ENCODE assay signal across 25 cellular contexts in genomic region chr6:152229330-152229729, GRCh38.
"Had no signal": no experiment of that assay in that cellular context is flagged by ENCODE, and none has a peak within 500 bp of the region (broad histone marks: within the 10 kb centered on the region; RNA-seq: fewer than 3 reads in every experiment).

No MANE protein-coding gene starts in this region.

- DNase-seq: colonic mucosa; cortex of kidney; effector CD8-positive, alpha-beta T cell; effector memory CD8-positive, alpha-beta T cell; endodermal cell; erythroblast; esophagus squamous epithelium; foreskin fibroblast; foreskin melanocyte; gastrocnemius medialis; glutamatergic neuron; head of caudate nucleus; heart right ventricle; hippocampal formation; islet precursor cell; kidney; kidney glomerular epithelial cell; left cardiac atrium; left lung; left ventricle myocardium superior; lower lobe of right lung; mesenchymal stem cell; mucosa of descending colon had no signal

- ATAC-seq: effector memory CD8-positive, alpha-beta T cell; esophagus mucosa; gastrocnemius medialis; heart right ventricle; left cardiac atrium; left lung; left ventricle myocardium superior; lower lobe of right lung; mucosa of descending colon had no signal

- H3K27ac ChIP-seq: colonic mucosa, epithelial cell of prostate, esophagus squamous epithelium, gastrocnemius medialis, heart right ventricle, left lung, lower lobe of right lung had no signal

- H3K4me3 ChIP-seq: colonic mucosa, esophagus squamous epithelium, gastrocnemius medialis, heart right ventricle, left lung, lower lobe of right lung, mucosa of descending colon had no signal

- H3K4me1 ChIP-seq: colonic mucosa, esophagus squamous epithelium had no signal

- H3K36me3 ChIP-seq: colonic mucosa had no signal

- H3K27me3 ChIP-seq: colonic mucosa, esophagus squamous epithelium, gastrocnemius medialis, heart right ventricle, left lung had no signal

- H3K9me3 ChIP-seq: colonic mucosa, esophagus squamous epithelium, gastrocnemius medialis, heart right ventricle, left lung, lower lobe of right lung, mucosa of descending colon had no signal
